Comparison of ENCODE assay signal across 11 cellular contexts in genomic region chr20:23831961-23832360, GRCh38. TPM values are rescaled to one million over a fixed set of nuclear protein-coding genes. Genes with fewer than 3 reads are reported as not detected.
DNase-seq lines count a peak whose midpoint lies in the region; TF ChIP-seq lines count a peak whose summit lies in the region.
"Not testable (repeated sequence)": the region's sequence is repeated elsewhere in the genome, so short reads cannot be mapped to it uniquely, and the experiment has no call there.
"Had no signal": no experiment of that assay in that cellular context is flagged by ENCODE, and none has a peak within 500 bp of the region (broad histone marks: within the 10 kb centered on the region; RNA-seq: fewer than 3 reads in every experiment).

No MANE protein-coding gene starts in this region.

- H3K4me3 ChIP-seq in PC-9; brain microvascular endothelial cell (ENCODE audit: low read depth, low read length); smooth muscle cell: not testable (repeated sequence)

- not testable (repeated sequence) for H2AFZ ChIP-seq in PC-9; smooth muscle cell (ENCODE audit: low read depth)

- peaks cover 24% of the 10 kb centered on the region for H3F3A ChIP-seq in PC-9 (ENCODE audit: insufficient read depth, low read depth)
- H3F3A ChIP-seq in smooth muscle cell (ENCODE audit: low read depth), result not testable (repeated sequence)

- BruUV-seq in PC-9 (replicated peaks; lab: Mats Ljungman, UMichigan), result not testable (repeated sequence)

- H3K79me2 ChIP-seq in PC-9 (ENCODE audit: low read depth); smooth muscle cell (ENCODE audit: low read depth): not testable (repeated sequence)

- peaks cover 44% of the 10 kb centered on the region for H3K4me1 ChIP-seq in PC-9 (replicated peaks; ENCODE audit: insufficient read depth)
- not testable (repeated sequence) for H3K4me1 ChIP-seq in smooth muscle cell (ENCODE audit: low read depth)

- DNase-seq in Caki2 (ENCODE audit: low read depth) (peak; percentile 94), HK-2 (ENCODE audit: unreplicated experiment) (peak; percentile 25), PC-9 (peak; percentile 62 to 92), brain microvascular endothelial cell (peak; percentile 86), fibroblast of peridontal ligament (ENCODE audit: extremely low read depth) (peak; percentile 27), kidney glomerular epithelial cell (lab: John Stamatoyannopoulos, UW) (peak; percentile 51)
- not testable (repeated sequence) for DNase-seq in smooth muscle cell (lab: John Stamatoyannopoulos, UW; ENCODE audit: unreplicated experiment)

- H4K20me1 ChIP-seq in PC-9 (ENCODE audit: insufficient read depth); smooth muscle cell (ENCODE audit: low read depth): not testable (repeated sequence)

- not testable (repeated sequence) for H3K27me3 ChIP-seq in PC-9 (ENCODE audit: insufficient read depth, low read depth); brain microvascular endothelial cell (replicated peaks); smooth muscle cell (ENCODE audit: low read depth)

- in situ Hi-C loops in Caki2 (cut with HindIII; ENCODE audit: low pct_unique_long_range_greater_than_20kb, low sequenced_read_pairs); brain microvascular endothelial cell (cut with HindIII; ENCODE audit: low pct_ligation_motif_present, low sequenced_read_pairs): not testable (repeated sequence)

- not testable (repeated sequence) for H3K9me2 ChIP-seq in PC-9 (ENCODE audit: insufficient read depth)

- H3K27ac ChIP-seq in PC-9 (peak overlapping the region; percentile 87), smooth muscle cell (ENCODE audit: low read depth) (peak overlapping the region; percentile 76)
- H3K27ac ChIP-seq in brain microvascular endothelial cell, result not testable (repeated sequence)

- intact Hi-C loops in PC-9 (cut with micrococcal nuclease; ENCODE audit: unreplicated experiment), result not testable (repeated sequence)

- POLR2A ChIA-PET in PC-9 (lab: Charles Lee; ENCODE audit: unreplicated experiment), result not testable (repeated sequence)

- CTCF ChIA-PET in PC-9 (lab: Charles Lee), result not testable (repeated sequence)

- H3K4me2 ChIP-seq in PC-9 (peak overlapping the region; percentile 52), smooth muscle cell (peak overlapping the region; percentile 53)

- peak overlapping the region; percentile 3 for H3K9ac ChIP-seq in smooth muscle cell (ENCODE audit: low read depth)

- WGBS in smooth muscle cell (ENCODE audit: low lambda C conversion rate), result 34% methylated on average over 3 of the region's 3 CpGs

- H3K36me3 ChIP-seq in PC-9 (ENCODE audit: low read depth); brain microvascular endothelial cell (replicated peaks); smooth muscle cell (ENCODE audit: low read depth): not testable (repeated sequence)

- H3K9me3 ChIP-seq in PC-9 (ENCODE audit: insufficient read depth, low read depth); smooth muscle cell (replicated peaks; ENCODE audit: low read depth): not testable (repeated sequence)

- TF ChIP-seq CTCF in PC-9 (conservative IDR thresholded peaks at IDR 0.05); brain microvascular endothelial cell (IDR thresholded peaks at IDR 0.05; ENCODE audit: low read depth, low read length, missing control alignments); smooth muscle cell (IDR thresholded peaks at IDR 0.05; ENCODE audit: borderline replicate concordance, insufficient read depth, poor library complexity, severe bottlenecking): not testable (repeated sequence)

RNA-seq across cellular contexts. Expression of gene CST2, which starts 5.4 kb away (rescaled TPM):
- total RNA-seq in Caki2 (2014; rRNA removed; shearing (Covaris generic); ENCODE audit: low replicate concordance), result 240 and 270 TPM in 2 replicates
- total RNA-seq in PC-9 (2021) (not detected in 2 replicates), smooth muscle cell (0.27 TPM in 1 of 2 replicates, not detected in the other)
- polyA plus RNA-seq in smooth muscle cell, result 1.7 and 2.0 TPM in 2 replicates
- total RNA-seq: CD4-positive, alpha-beta T cell; GM23338; Right ventricle myocardium inferior had no signal
- polyA plus RNA-seq: GM23338, SK-N-SH had no signal

RNA-seq across cellular contexts. Expression of gene CST5, which starts 47.6 kb away (rescaled TPM):
- not detected in 2 replicates for total RNA-seq in Caki2 (2014; rRNA removed; shearing (Covaris generic); ENCODE audit: low replicate concordance)
- total RNA-seq in PC-9 (2021) (0.93 and 2.2 TPM in 2 replicates), smooth muscle cell (not detected in 2 replicates)
- not detected in 2 replicates for polyA plus RNA-seq in smooth muscle cell
- total RNA-seq: CD4-positive, alpha-beta T cell; GM23338; Right ventricle myocardium inferior had no signal
- polyA plus RNA-seq: GM23338, SK-N-SH had no signal

Comparison
In these comparisons a context has a peak if more than half of its experiments do, and no peak if none do; other contexts are left out.
1. RNA of gene CST2, which starts 5.4 kb away (total RNA-seq): 240 to 270 TPM in Caki2; not detected in PC-9 and 0.27 TPM in smooth muscle cell; every median in the first group is over 100 times any median in the second.